Comparison of ENCODE assay signal across 26 cellular contexts in the genomic region with DNA sequence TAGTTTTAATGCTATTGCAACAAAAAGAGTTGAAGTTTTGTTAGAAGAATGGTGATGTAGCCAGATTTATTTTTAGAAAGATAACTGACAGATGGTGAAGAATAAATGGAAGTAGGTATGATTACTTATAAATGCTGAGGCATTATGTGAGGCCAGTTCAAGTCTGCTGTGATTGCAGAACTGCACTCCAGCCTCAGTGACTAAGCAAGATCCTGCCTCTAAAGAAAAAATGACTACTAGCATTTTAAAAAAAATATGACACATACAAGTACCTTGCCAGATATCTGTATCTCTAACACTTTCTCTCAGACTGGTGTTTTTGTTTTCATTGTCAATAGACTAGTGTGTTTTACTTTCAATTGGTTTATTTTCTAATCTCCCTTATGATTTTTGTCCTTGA.
A peak's percentile ranks its signal among the peaks of the same experiment; 100 is the strongest.
DNase-seq lines count a peak whose midpoint lies in the region; ATAC-seq and TF ChIP-seq lines count a peak whose summit lies in the region.
"Had no signal": no experiment of that assay in that cellular context is flagged by ENCODE, and none has a peak within 500 bp of the region (broad histone marks: within the 10 kb centered on the region; RNA-seq: fewer than 3 reads in every experiment).

No MANE protein-coding gene starts in this region.

- TF ChIP-seq CTCF in brain microvascular endothelial cell (IDR thresholded peaks at IDR 0.05; ENCODE audit: low read depth, low read length, missing control alignments) (no peak), smooth muscle cell (IDR thresholded peaks at IDR 0.05; ENCODE audit: borderline replicate concordance, insufficient read depth, poor library complexity, severe bottlenecking) (no peak)

- H3K27me3 ChIP-seq in brain microvascular endothelial cell (replicated peaks), result no peaks in the 10 kb centered on the region
- H3K27me3 ChIP-seq in smooth muscle cell (ENCODE audit: low read depth), result no peaks in the 10 kb centered on the region
- H3K27me3 ChIP-seq: hepatocyte, pancreas, right atrium auricular region, vagina had no signal

- DNase-seq in HT1080 (ENCODE audit: low read depth), result peak; percentile 48
- peak; percentile 34 for DNase-seq in brain microvascular endothelial cell
- DNase-seq in fibroblast of peridontal ligament (ENCODE audit: extremely low read depth), result peak; percentile 63
- DNase-seq in smooth muscle cell (lab: John Stamatoyannopoulos, UW; ENCODE audit: unreplicated experiment), result no peak
- DNase-seq in COR-L47 (lab: John Stamatoyannopoulos, UW), result no peak
- DNase-seq in T1000 (lab: John Stamatoyannopoulos, UW), result no peak
- DNase-seq: activated CD4-positive, alpha-beta memory T cell treated with anti-CD3 and anti-CD28 coated beads for 36 hours; activated gamma-delta T cell; activated naive CD8-positive, alpha-beta T cell treated with anti-CD3 and anti-CD28 coated beads, Interleukin-2, amount 50 U/mL, for 24 hours; cortex of kidney; foreskin melanocyte; left ventricle myocardium inferior; midbrain; NCI-H1105; NCI-H2029; NCI-H2227 treated with DMSO at 0.1 percent for 48 hours; nephron progenitor cell; pancreas; SIG-M5; stimulated activated naive CD4-positive, alpha-beta T cell treated with Interleukin-2 at 50 U/mL for 16 hours; SW 1271 had no signal

- H3K4me3 ChIP-seq in brain microvascular endothelial cell (ENCODE audit: low read depth, low read length), result no peak overlapping the region
- no peak overlapping the region for H3K4me3 ChIP-seq in smooth muscle cell
- H3K4me3 ChIP-seq: hepatocyte, left ventricle myocardium inferior, pancreas, right atrium auricular region, vagina had no signal

- no peaks in the 10 kb centered on the region for H3K4me1 ChIP-seq in smooth muscle cell (ENCODE audit: low read depth)
- H3K4me1 ChIP-seq: left ventricle myocardium inferior, pancreas, right atrium auricular region, vagina had no signal

- no peak overlapping the region for H2AFZ ChIP-seq in smooth muscle cell (ENCODE audit: low read depth)
- H2AFZ ChIP-seq: hepatocyte had no signal

- no peak overlapping the region for H3K9ac ChIP-seq in smooth muscle cell (ENCODE audit: low read depth)

- H3K27ac ChIP-seq in brain microvascular endothelial cell (no peak overlapping the region), smooth muscle cell (ENCODE audit: low read depth) (peak overlapping the region; percentile 62)
- H3K27ac ChIP-seq: hepatocyte, left ventricle myocardium inferior, pancreas, right atrium auricular region, vagina had no signal

- in situ Hi-C loops in brain microvascular endothelial cell (cut with HindIII; ENCODE audit: low pct_ligation_motif_present, low sequenced_read_pairs), result no loop called here

- no peak for ATAC-seq in HG03565 (IDR thresholded peaks at IDR 0.05; ENCODE audit: unreplicated experiment)
- ATAC-seq: activated naive CD8-positive, alpha-beta T cell treated with anti-CD3 and anti-CD28 coated beads, Interleukin-2, amount 50 U/mL, for 24 hours; HCT116; pancreas had no signal

- H4K20me1 ChIP-seq in smooth muscle cell (ENCODE audit: low read depth), result no peaks in the 10 kb centered on the region

- no peak overlapping the region for H3K4me2 ChIP-seq in smooth muscle cell
- H3K4me2 ChIP-seq: hepatocyte had no signal

- no peaks in the 10 kb centered on the region for H3F3A ChIP-seq in smooth muscle cell (ENCODE audit: low read depth)

- no peaks in the 10 kb centered on the region for H3K9me3 ChIP-seq in smooth muscle cell (replicated peaks; ENCODE audit: low read depth)
- H3K9me3 ChIP-seq: pancreas, right atrium auricular region, vagina had no signal

- H3K79me2 ChIP-seq in smooth muscle cell (ENCODE audit: low read depth), result no peaks in the 10 kb centered on the region
- H3K79me2 ChIP-seq: hepatocyte had no signal

- H3K36me3 ChIP-seq in brain microvascular endothelial cell (replicated peaks) (no peaks in the 10 kb centered on the region), smooth muscle cell (ENCODE audit: low read depth) (no peaks in the 10 kb centered on the region)
- H3K36me3 ChIP-seq: left ventricle myocardium inferior, pancreas, right atrium auricular region, vagina had no signal

Comparison
In these comparisons a context has a peak if more than half of its experiments do, and no peak if none do; other contexts are left out.
1. DNase-seq: peak in HT1080 (single experiment), brain microvascular endothelial cell (single experiment) and fibroblast of peridontal ligament (single experiment); none in smooth muscle cell (single experiment), COR-L47 (single experiment) and T1000 (single experiment).